ENCODE assay signal across 19 cellular contexts in genomic region chr6:31490115-31490873, GRCh38. TPM values are rescaled to one million over a fixed set of nuclear protein-coding genes. Genes with fewer than 3 reads are reported as not detected.
"Had no signal": no experiment of that assay in that cellular context is flagged by ENCODE, and none has a peak within 500 bp of the region (broad histone marks: within the 10 kb centered on the region; RNA-seq: fewer than 3 reads in every experiment).

No MANE protein-coding gene starts in this region.

- DNase-seq: activated effector memory CD4-positive, alpha-beta T cell treated with Interleukin-2 at 50 U/mL for 16 hours; hippocampal formation; kidney glomerular epithelial cell; posterior cingulate gyrus; stimulated activated naive B cell treated with anti-CD40 and anti-IgM and Interleukin-4, amounts not matched to agents 10 μg/mL and 1 μg/mL and 100 μg/mL, for 72 hours had no signal

- H3K9me3 Mint-ChIP-seq: mesothelial cell of epicardium; stimulated activated naive B cell treated with anti-CD40 and anti-IgM and Interleukin-4, amounts not matched to agents 10 μg/mL and 1 μg/mL and 100 μg/mL, for 72 hours; type B pancreatic cell had no signal

- H3K4me3 ChIP-seq: ascending aorta, skin epidermis, suprapubic skin had no signal

- H3K36me3 Mint-ChIP-seq: mesothelial cell of epicardium, type B pancreatic cell had no signal

- H3K27me3 Mint-ChIP-seq: stimulated activated naive B cell treated with anti-CD40 and anti-IgM and Interleukin-4, amounts not matched to agents 10 μg/mL and 1 μg/mL and 100 μg/mL, for 72 hours had no signal

- H3K27me3 ChIP-seq: ascending aorta, suprapubic skin had no signal

- H3K4me3 Mint-ChIP-seq: mesothelial cell of epicardium; stimulated activated naive B cell treated with anti-CD40 and anti-IgM and Interleukin-4, amounts not matched to agents 10 μg/mL and 1 μg/mL and 100 μg/mL, for 72 hours; type B pancreatic cell had no signal

- ATAC-seq: activated CD4-positive, CD25-positive, alpha-beta regulatory T cell treated with anti-CD3 and anti-CD28 coated beads, Interleukin-2, amount 50 U/mL, for 24 hours; esophagus mucosa; SK-N-SH treated with all-trans-retinoic acid at 6 μM for 48 hours; stimulated activated naive B cell treated with anti-CD40 and anti-IgM and Interleukin-4, amounts not matched to agents 10 μg/mL and 1 μg/mL and 100 μg/mL, for 72 hours had no signal

- H3K36me3 ChIP-seq: ascending aorta, suprapubic skin had no signal

- H3K27ac ChIP-seq: ascending aorta, skin epidermis, suprapubic skin had no signal

- H3K27ac Mint-ChIP-seq: mesothelial cell of epicardium; stimulated activated naive B cell treated with anti-CD40 and anti-IgM and Interleukin-4, amounts not matched to agents 10 μg/mL and 1 μg/mL and 100 μg/mL, for 72 hours; type B pancreatic cell had no signal

- H3K9me3 ChIP-seq: ascending aorta, suprapubic skin had no signal

RNA-seq across cellular contexts. Expression of gene MCCD1, which starts 38.5 kb away (rescaled TPM):
- total RNA-seq: ascending aorta; bronchial epithelial cell; chondrocyte; dermis microvascular lymphatic vessel endothelial cell; esophagus mucosa; glomerular endothelial cell; lower leg skin; mesothelial cell of epicardium; suprapubic skin; T-helper 2 cell treated with Interferon-gamma antibody and Interleukin-4, amounts not matched to agents 100 ng/mL and 5 ng/mL, for 36 hours had no signal

RNA-seq across cellular contexts. Expression of gene ATP6V1G2, which starts 56.1 kb away (rescaled TPM):
- total RNA-seq: ascending aorta, dermis microvascular lymphatic vessel endothelial cell, esophagus mucosa had no signal
